In the genomic region with DNA sequence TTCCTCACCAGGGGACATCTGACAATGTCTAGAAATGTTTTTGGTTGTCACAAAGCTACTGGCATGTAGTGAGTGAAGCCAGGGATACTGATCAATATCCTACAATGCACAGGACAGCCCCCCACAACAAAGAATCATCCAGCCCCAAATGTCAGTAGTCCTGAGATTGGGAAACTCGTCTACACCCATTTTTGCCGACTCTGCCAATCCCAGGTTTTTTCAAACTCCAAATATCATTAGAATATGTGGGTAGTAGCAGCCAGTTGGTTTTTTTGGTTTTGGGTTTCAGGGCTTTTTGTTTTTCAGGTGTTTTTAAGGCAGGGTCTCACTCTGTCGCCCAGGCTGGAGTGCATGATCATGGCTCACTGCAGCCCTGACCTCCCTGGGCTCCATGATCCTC, we compare ENCODE assay signal across 24 cellular contexts. TPM values are rescaled to one million over a fixed set of nuclear protein-coding genes. Genes with fewer than 3 reads are reported as not detected.
DNase-seq lines count a peak whose midpoint lies in the region; ATAC-seq and TF ChIP-seq lines count a peak whose summit lies in the region.
"Had no signal": no experiment of that assay in that cellular context is flagged by ENCODE, and none has a peak within 500 bp of the region (broad histone marks: within the 10 kb centered on the region; RNA-seq: fewer than 3 reads in every experiment).

No MANE protein-coding gene starts in this region.

- intact Hi-C loops in colonic mucosa (cut with DNase I) (no loop called here), sciatic nerve (cut with DNase I) (no loop called here)
- intact Hi-C loops in activated CD4-positive, alpha-beta T cell treated with anti-CD3 and anti-CD28 coated beads, Interleukin-2, amount 10 ng/mL, durations not matched to agents 24 days and 14 days (cut with micrococcal nuclease): no loop called here

- H3K36me3 ChIP-seq in colonic mucosa: no peaks in the 10 kb centered on the region
- peaks cover 0 to 6% (median 1%) of the 10 kb centered on the region in 4 donors for H3K36me3 ChIP-seq in liver (ENCODE audit: control insufficient read depth in 4 of 4, insufficient read depth in 3 of 4, low read depth in 1 of 4, low read length in 3 of 4)
- H3K36me3 ChIP-seq: BE2C; BLaER1 treated with 17β-estradiol and CSF1 and Interleukin-3, amounts not matched to agents 10 nM and 100 nM; HAP-1 had no signal

- no peak overlapping the region for H3K4me3 Mint-ChIP-seq in activated CD4-positive, alpha-beta T cell treated with anti-CD3 and anti-CD28 coated beads, Interleukin-2, amount 10 ng/mL, durations not matched to agents 24 days and 14 days
- H3K4me3 Mint-ChIP-seq: CD14-positive monocyte; CD4-positive, alpha-beta T cell; CD8-positive, alpha-beta memory T cell; GM23338; HFFc6 had no signal

- H3K27ac ChIP-seq in colonic mucosa (peak overlapping the region; percentile 75), liver (ENCODE audit: low read depth in 1 of 2, low read length in 2 of 2) (peak overlapping the region; percentile 80 to 91)
- H3K27ac ChIP-seq: A549; BLaER1 treated with 17β-estradiol and CSF1 and Interleukin-3, amounts not matched to agents 10 nM and 100 nM had no signal

- DNase-seq in colonic mucosa: no peak
- DNase-seq in sciatic nerve (ENCODE audit: low spot score): peak; percentile 1
- no peak for DNase-seq in T-helper 9 cell
- DNase-seq in activated CD4-positive, alpha-beta T cell treated with anti-CD3 and anti-CD28 coated beads, Interleukin-2, amount 10 ng/mL, durations not matched to agents 24 days and 14 days: no peak
- DNase-seq in H4 (ENCODE audit: low spot score): no peak
- no peak for DNase-seq in NCI-H510A (lab: John Stamatoyannopoulos, UW)
- DNase-seq: 8988T; ACHN; AML-193; BE2C; CD4-positive, alpha-beta T cell; CD8-positive, alpha-beta memory T cell; DMS53; DMS79 treated with DMSO at 0.1 percent for 48 hours; GF-D8; HFFc6 had no signal

- ATAC-seq in sciatic nerve: no peak
- ATAC-seq: A549, GM23338 had no signal

- 95% methylated on average over 3 of the region's 3 CpGs for WGBS in liver

- no peaks in the 10 kb centered on the region for H3K27me3 Mint-ChIP-seq in activated CD4-positive, alpha-beta T cell treated with anti-CD3 and anti-CD28 coated beads, Interleukin-2, amount 10 ng/mL, durations not matched to agents 24 days and 14 days
- H3K27me3 Mint-ChIP-seq: CD4-positive, alpha-beta T cell had no signal

- H3K9me3 Mint-ChIP-seq in activated CD4-positive, alpha-beta T cell treated with anti-CD3 and anti-CD28 coated beads, Interleukin-2, amount 10 ng/mL, durations not matched to agents 24 days and 14 days: no peaks in the 10 kb centered on the region
- H3K9me3 Mint-ChIP-seq: CD4-positive, alpha-beta T cell; CD8-positive, alpha-beta memory T cell; GM23338; HFFc6 had no signal

- H3K9me3 ChIP-seq in colonic mucosa: no peaks in the 10 kb centered on the region
- H3K9me3 ChIP-seq in liver (ENCODE audit: control insufficient read depth in 4 of 4, low read length in 3 of 4): no peaks in the 10 kb centered on the region
- H3K9me3 ChIP-seq: A549; BE2C; BLaER1 treated with 17β-estradiol and CSF1 and Interleukin-3, amounts not matched to agents 10 nM and 100 nM; HAP-1 had no signal

- TF ChIP-seq CTCF in colonic mucosa (IDR thresholded peaks at IDR 0.05) (no peak), liver (IDR thresholded peaks at IDR 0.05; ENCODE audit: low read depth, low read length, missing input control) (no peak)

- H3K4me1 ChIP-seq in colonic mucosa (peaks cover 8% of the 10 kb centered on the region), liver (ENCODE audit: control insufficient read depth in 4 of 4, insufficient read depth in 4 of 4, low read length in 3 of 4) (peaks cover 16 to 47% (median 30%) of the 10 kb centered on the region in 4 donors)
- H3K4me1 ChIP-seq: HAP-1 had no signal

- no peaks in the 10 kb centered on the region for H3K27me3 ChIP-seq in colonic mucosa
- no peaks in the 10 kb centered on the region for H3K27me3 ChIP-seq in liver (ENCODE audit: control insufficient read depth in 4 of 4, insufficient read depth in 4 of 4, low read length in 3 of 4)
- H3K27me3 ChIP-seq: BE2C; BLaER1 treated with 17β-estradiol and CSF1 and Interleukin-3, amounts not matched to agents 10 nM and 100 nM had no signal

- H3K27ac Mint-ChIP-seq in activated CD4-positive, alpha-beta T cell treated with anti-CD3 and anti-CD28 coated beads, Interleukin-2, amount 10 ng/mL, durations not matched to agents 24 days and 14 days: no peak overlapping the region
- H3K27ac Mint-ChIP-seq: CD14-positive monocyte; CD4-positive, alpha-beta T cell; CD8-positive, alpha-beta memory T cell; GM23338; HFFc6 had no signal

- H3K9ac ChIP-seq in colonic mucosa (ENCODE audit: low read depth in 2 of 2, low read length in 2 of 2) (no peak overlapping the region), liver (ENCODE audit: low read depth in 1 of 2, low read length in 2 of 2) (no peak overlapping the region)
- H3K9ac ChIP-seq: BLaER1 treated with 17β-estradiol and CSF1 and Interleukin-3, amounts not matched to agents 10 nM and 100 nM had no signal

- H3K4me3 ChIP-seq in colonic mucosa (no peak overlapping the region), liver (ENCODE audit: low read depth in 1 of 3, low read length in 3 of 3) (no peak overlapping the region)
- H3K4me3 ChIP-seq: A549; BLaER1 treated with 17β-estradiol and CSF1 and Interleukin-3, amounts not matched to agents 10 nM and 100 nM; GM23338; HAP-1 had no signal

- TF ChIP-seq RAD21 in liver (IDR thresholded peaks at IDR 0.05): no peak

- H3K36me3 Mint-ChIP-seq in activated CD4-positive, alpha-beta T cell treated with anti-CD3 and anti-CD28 coated beads, Interleukin-2, amount 10 ng/mL, durations not matched to agents 24 days and 14 days (ENCODE audit: low read depth): no peaks in the 10 kb centered on the region
- H3K36me3 Mint-ChIP-seq: CD8-positive, alpha-beta memory T cell had no signal

- no peaks in the 10 kb centered on the region for H3K4me1 Mint-ChIP-seq in activated CD4-positive, alpha-beta T cell treated with anti-CD3 and anti-CD28 coated beads, Interleukin-2, amount 10 ng/mL, durations not matched to agents 24 days and 14 days
- H3K4me1 Mint-ChIP-seq: CD14-positive monocyte; CD8-positive, alpha-beta memory T cell; GM23338 had no signal

TF ChIP-seq in liver, 16 proteins besides CTCF, POLR2A, EP300 and RAD21:
- TF ChIP-seq HNF4G (IDR thresholded peaks at IDR 0.05): no peak
- no peak for TF ChIP-seq TAF1 (conservative IDR thresholded peaks at IDR 0.05)
- no peak for TF ChIP-seq NR2F2 (IDR thresholded peaks at IDR 0.05)

RNA-seq across cellular contexts. Expression of a gene that starts 5.9 kb away (rescaled TPM):
- total RNA-seq in colonic mucosa (not detected), liver (not detected), sciatic nerve (not detected)
- polyA plus RNA-seq in liver: under 1 TPM; 0.06 to 0.17 TPM
- not detected in 2 replicates for total RNA-seq in activated CD4-positive, alpha-beta T cell treated with anti-CD3 and anti-CD28 coated beads, Interleukin-2, amount 10 ng/mL, durations not matched to agents 24 days and 14 days
- not detected in 2 replicates for total RNA-seq in H4 (2014; rRNA removed; shearing (Covaris generic))
- total RNA-seq: CD4-positive, alpha-beta T cell; CD8-positive, alpha-beta memory T cell; Daoy; G401; GM23338; HFFc6 had no signal
- polyA plus RNA-seq: A549; CD14-positive monocyte; CD8-positive, alpha-beta memory T cell; GM23338 had no signal

RNA-seq across cellular contexts. Expression of a gene that starts 10.8 kb away (rescaled TPM):
- total RNA-seq in colonic mucosa (10 to 100 TPM; 26.9 to 54.0 TPM), liver (10 to 100 TPM in 1 of 2 donors, 1 to 10 TPM in 1; 2.2 to 25.2 TPM), sciatic nerve (13.0 TPM)
- 10 to 100 TPM in 1 of 2 donors, 1 to 10 TPM in 1; 4.8 to 16.9 TPM for polyA plus RNA-seq in liver
- 0.07 TPM in 1 of 2 replicates, not detected in the other for total RNA-seq in activated CD4-positive, alpha-beta T cell treated with anti-CD3 and anti-CD28 coated beads, Interleukin-2, amount 10 ng/mL, durations not matched to agents 24 days and 14 days
- total RNA-seq in H4 (2014; rRNA removed; shearing (Covaris generic)): 0.23 and 0.56 TPM in 2 replicates
- total RNA-seq: CD4-positive, alpha-beta T cell had no signal
- polyA plus RNA-seq: CD8-positive, alpha-beta memory T cell had no signal

RNA-seq across cellular contexts. Expression of a gene that starts 41.2 kb away (rescaled TPM):
- under 1 TPM; 0.27 to 0.69 TPM for total RNA-seq in colonic mucosa
- under 1 TPM; 0.33 to 0.84 TPM for total RNA-seq in liver
- polyA plus RNA-seq in liver: under 1 TPM; 0.17 to 0.28 TPM
- 0.53 TPM for total RNA-seq in sciatic nerve
- not detected in 2 replicates for total RNA-seq in activated CD4-positive, alpha-beta T cell treated with anti-CD3 and anti-CD28 coated beads, Interleukin-2, amount 10 ng/mL, durations not matched to agents 24 days and 14 days
- total RNA-seq in H4 (2014; rRNA removed; shearing (Covaris generic)): 0.06 TPM in 1 of 2 replicates, not detected in the other
- total RNA-seq: CD4-positive, alpha-beta T cell; CD8-positive, alpha-beta memory T cell; G401; GM23338; HFFc6 had no signal
- polyA plus RNA-seq: GM23338 had no signal
